ENCODE assay signal across 8 cellular contexts in the genomic region with DNA sequence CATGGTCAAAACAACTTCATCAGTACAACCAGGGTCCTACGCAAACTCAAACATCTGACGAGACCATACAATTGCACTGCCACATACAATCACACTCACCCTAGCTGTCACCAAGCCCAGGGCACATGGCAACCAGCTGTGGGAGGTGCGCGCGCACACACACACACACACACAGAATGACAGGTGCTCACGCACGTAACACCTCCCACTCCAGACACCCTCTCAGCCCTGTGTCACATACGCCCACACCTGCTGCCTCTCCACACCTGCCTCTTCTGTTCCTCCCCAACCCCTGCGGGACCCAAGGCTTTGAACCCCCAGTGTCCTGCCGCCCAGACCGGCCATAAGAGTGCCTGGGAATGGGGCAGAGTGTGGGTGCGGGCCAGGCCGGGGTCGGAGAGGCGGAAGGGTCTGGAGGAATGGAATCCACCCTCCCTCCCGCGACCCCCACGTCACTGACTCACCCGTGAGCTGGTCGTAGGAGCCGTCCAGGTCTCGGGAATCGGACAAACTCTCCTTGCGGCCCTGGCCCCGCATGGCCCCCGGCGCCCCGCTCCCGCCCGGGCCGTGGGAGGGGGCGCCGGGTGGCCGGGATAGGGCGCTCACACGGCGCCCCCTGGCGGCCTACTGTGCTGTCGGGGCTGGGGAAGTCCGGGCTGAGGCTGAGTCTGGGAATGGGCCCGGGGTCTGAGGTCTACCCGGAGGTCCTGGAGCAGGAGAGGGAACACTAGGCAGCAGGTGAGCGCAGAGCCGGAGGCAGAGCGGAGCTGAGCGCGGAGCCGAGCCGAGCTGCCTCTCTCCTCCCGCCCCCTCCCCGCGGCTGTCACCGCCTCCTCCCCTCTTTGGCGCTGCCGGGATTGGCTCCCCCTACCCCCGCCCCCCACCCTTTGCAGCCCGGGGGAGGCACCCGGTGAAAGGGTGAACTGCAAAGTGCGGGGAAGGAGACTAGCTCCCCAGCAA. TPM values are rescaled to one million over a fixed set of nuclear protein-coding genes. Genes with fewer than 3 reads are reported as not detected.
DNase-seq lines count a peak whose midpoint lies in the region; ATAC-seq and TF ChIP-seq lines count a peak whose summit lies in the region.

Gene KCNIP2 (minus strand): TSS at position 769 of the 960 bp plus-strand sequence. CDS start 232 bp downstream, at position 537.

- no peak within 1 kb of the TSS for H2AFZ ChIP-seq in OCI-LY3 (ENCODE audit: low read depth, low read length)

- WGBS in aorta, 2 donors: 31 to 33% methylated on average over 53 to 59 of the region's 59 CpGs

- H3K4me3 ChIP-seq in OCI-LY3 (ENCODE audit: low read length): peak within 1 kb of the TSS; percentile 90
- H3K4me3 ChIP-seq in retinal pigment epithelial cell (ENCODE audit: low read length): peak within 1 kb of the TSS; percentile 40
- H3K4me3 ChIP-seq in aorta (ENCODE audit: low read length in 2 of 2): no peak within 1 kb of the TSS

- H3K9me3 ChIP-seq in OCI-LY3 (ENCODE audit: insufficient read depth, low read length): no peaks in the 10 kb centered on the region
- no peaks in the 10 kb centered on the region for H3K9me3 ChIP-seq in aorta (ENCODE audit: control insufficient read depth, low read length)

- no peaks in the 10 kb centered on the region for H3K36me3 ChIP-seq in OCI-LY3 (replicated peaks; ENCODE audit: low read depth, low read length)
- peaks cover 3 to 6% of the 10 kb centered on the region in 2 donors for H3K36me3 ChIP-seq in aorta (ENCODE audit: control insufficient read depth in 1 of 2, insufficient read depth in 2 of 2, low read length in 1 of 2)

- H3K27me3 Mint-ChIP-seq in activated naive CD4-positive, alpha-beta T cell treated with anti-CD3 and anti-CD28 coated beads, Interleukin-2, amount 10 ng/mL, durations not matched to agents 7 days and 5 days: peaks cover 57% of the 10 kb centered on the region

- no peak within 1 kb of the TSS for H3K27ac ChIP-seq in OCI-LY3 (ENCODE audit: low read length)
- no peak within 1 kb of the TSS for H3K27ac ChIP-seq in aorta (ENCODE audit: low read depth in 1 of 2, low read length in 2 of 2)

- H3K4me2 ChIP-seq in OCI-LY3 (ENCODE audit: low read length): peak within 1 kb of the TSS; percentile 92

- no peaks in the 10 kb centered on the region; the same call in 1 of the 2 replicates for H3K79me2 ChIP-seq in OCI-LY3 (ENCODE audit: low read length)

- peaks cover 45% of the 10 kb centered on the region for H3K4me1 Mint-ChIP-seq in activated naive CD4-positive, alpha-beta T cell treated with anti-CD3 and anti-CD28 coated beads, Interleukin-2, amount 10 ng/mL, durations not matched to agents 7 days and 5 days

- ATAC-seq in Right ventricle myocardium inferior: peak; percentile 57
- ATAC-seq in HG02938 (IDR thresholded peaks at IDR 0.05; ENCODE audit: unreplicated experiment): no peak
- no peak for ATAC-seq in aorta (ENCODE audit: low FRiP score)

- H3K4me3 Mint-ChIP-seq in activated naive CD4-positive, alpha-beta T cell treated with anti-CD3 and anti-CD28 coated beads, Interleukin-2, amount 10 ng/mL, durations not matched to agents 7 days and 5 days: peak within 1 kb of the TSS; percentile 66

- peak; percentile 4 for DNase-seq in DMS79 treated with DMSO at 0.1 percent for 48 hours (lab: John Stamatoyannopoulos, UW)
- no peak for DNase-seq in DMS79 (lab: John Stamatoyannopoulos, UW)
- DNase-seq in activated naive CD4-positive, alpha-beta T cell treated with anti-CD3 and anti-CD28 coated beads, Interleukin-2, amount 10 ng/mL, durations not matched to agents 7 days and 5 days: peak; percentile 73
- DNase-seq in Right ventricle myocardium inferior (ENCODE audit: missing footprints): peak; percentile 74
- DNase-seq in retinal pigment epithelial cell (ENCODE audit: low read depth): no peak
- DNase-seq in aorta: no peak

- no peaks in the 10 kb centered on the region for H3K9me3 Mint-ChIP-seq in activated naive CD4-positive, alpha-beta T cell treated with anti-CD3 and anti-CD28 coated beads, Interleukin-2, amount 10 ng/mL, durations not matched to agents 7 days and 5 days

- peak within 1 kb of the TSS; percentile 59 for H3K9ac ChIP-seq in OCI-LY3 (ENCODE audit: low read length)

- peaks cover 35% of the 10 kb centered on the region for H3K4me1 ChIP-seq in OCI-LY3 (ENCODE audit: low read length)
- H3K4me1 ChIP-seq in aorta (ENCODE audit: control insufficient read depth in 1 of 2, insufficient read depth in 2 of 2, low read length in 2 of 2): no peaks in the 10 kb centered on the region

- CTCF ChIA-PET in activated naive CD4-positive, alpha-beta T cell treated with anti-CD3 and anti-CD28 coated beads, Interleukin-2, amount 10 ng/mL, durations not matched to agents 7 days and 5 days (lab: Charles Lee): interaction anchor here (0.5 to 2.6 kb wide), 8 partner anchors 10 to 246 kb away, joined by 3 to 13 read pairs (median 3); no protein-coding TSS in a partner anchor

- H3K27ac Mint-ChIP-seq in activated naive CD4-positive, alpha-beta T cell treated with anti-CD3 and anti-CD28 coated beads, Interleukin-2, amount 10 ng/mL, durations not matched to agents 7 days and 5 days: peak within 1 kb of the TSS; percentile 53

- H4K20me1 ChIP-seq in OCI-LY3 (ENCODE audit: insufficient read depth, low read length): no peaks in the 10 kb centered on the region; the same call in 1 of the 2 replicates

- intact Hi-C loops in Right ventricle myocardium inferior (cut with DNase I) (loop anchor here (2.0 to 5.0 kb wide), 2 partner anchors 45 to 124 kb away; no protein-coding TSS in a partner anchor), aorta (cut with DNase I) (loop anchor here in 1 of 2 donors (5.0 kb wide), 1 partner anchor 169 kb away; no protein-coding TSS in a partner anchor)

- peak; percentile 70 for TF ChIP-seq CTCF in OCI-LY3 (IDR thresholded peaks at IDR 0.05; ENCODE audit: low read depth, low read length)
- peak; percentile 66 for TF ChIP-seq CTCF in retinal pigment epithelial cell (conservative IDR thresholded peaks at IDR 0.05; ENCODE audit: low read depth, low read length)

- H3K36me3 Mint-ChIP-seq in activated naive CD4-positive, alpha-beta T cell treated with anti-CD3 and anti-CD28 coated beads, Interleukin-2, amount 10 ng/mL, durations not matched to agents 7 days and 5 days: peaks cover 13% of the 10 kb centered on the region

- H3K27me3 ChIP-seq in OCI-LY3 (ENCODE audit: low read depth, low read length) (no peaks in the 10 kb centered on the region), aorta (ENCODE audit: control insufficient read depth in 1 of 2, insufficient read depth in 2 of 2, low read length in 1 of 2) (no peaks in the 10 kb centered on the region)

RNA-seq across cellular contexts. Expression of gene KCNIP2, which starts in this region (rescaled TPM):
- total RNA-seq in Right ventricle myocardium inferior: 409 TPM
- 1 to 10 TPM; 3.9 to 9.0 TPM for total RNA-seq in aorta
- polyA plus RNA-seq in aorta: 1 to 10 TPM in 1 of 2 donors, not detected in 1; 4.3 TPM

Comparison
In these comparisons a context has a peak if more than half of its experiments do, and no peak if none do; other contexts are left out.
1. RNA of gene KCNIP2 (total RNA-seq): 409 TPM in Right ventricle myocardium inferior (single experiment); 3.9 to 9.0 TPM in aorta; every median in the first group is over 10 times any median in the second.
2. DNase-seq: peak in DMS79 treated with DMSO at 0.1 percent for 48 hours (single experiment), activated naive CD4-positive, alpha-beta T cell treated with anti-CD3 and anti-CD28 coated beads, Interleukin-2, amount 10 ng/mL, durations not matched to agents 7 days and 5 days (single experiment) and Right ventricle myocardium inferior (single experiment); none in DMS79 (single experiment), retinal pigment epithelial cell (single experiment) and aorta (0 of 2).
3. H3K4me3 ChIP-seq: peak in OCI-LY3 (single experiment) and retinal pigment epithelial cell (single experiment); none in aorta (0 of 2).